ENCODE assay signal across 12 cellular contexts in the genomic region with DNA sequence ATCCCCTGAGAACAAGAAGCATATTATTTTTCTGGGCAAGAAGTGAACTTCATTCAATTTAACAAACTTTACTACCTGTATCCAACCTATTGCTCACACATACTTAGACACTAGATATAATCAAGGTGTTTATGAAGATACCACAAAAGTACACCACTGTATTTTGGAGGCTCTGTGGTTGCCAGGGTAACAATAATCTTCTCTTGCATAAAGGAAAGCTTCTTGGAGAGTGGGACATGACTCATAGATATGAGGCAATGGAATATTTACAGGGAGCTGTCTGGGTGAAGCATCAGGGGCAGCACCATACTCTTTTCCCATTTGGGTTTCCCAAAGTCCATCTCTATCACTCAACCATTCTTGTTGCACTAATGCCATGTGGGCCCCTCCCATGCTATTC.
DNase-seq lines count a peak whose midpoint lies in the region; ATAC-seq, FAIRE-seq and TF ChIP-seq lines count a peak whose summit lies in the region.
"Had no signal": no experiment of that assay in that cellular context is flagged by ENCODE, and none has a peak within 500 bp of the region (broad histone marks: within the 10 kb centered on the region; RNA-seq: fewer than 3 reads in every experiment).

No MANE protein-coding gene starts in this region.

- FAIRE-seq in HepG2 (lab: Jason Lieb, UNC): no peak

- H3K4me1 ChIP-seq in HepG2 (ENCODE audit: insufficient read depth, low read length) (peaks cover 32% of the 10 kb centered on the region), right lobe of liver (no peaks in the 10 kb centered on the region), foreskin keratinocyte (peaks cover 7% of the 10 kb centered on the region), tibial artery (no peaks in the 10 kb centered on the region)

- no peak for TF ChIP-seq POLR2A in HepG2 (IDR thresholded peaks at IDR 0.05; ENCODE audit: insufficient read depth in 1 of 2, low read depth in 2 of 2, low read length in 2 of 2)
- no peak for TF ChIP-seq POLR2A in right lobe of liver (IDR thresholded peaks at IDR 0.05)

- TF ChIP-seq CTCF in HepG2 (CRISPR knock-in tag; IDR thresholded peaks at IDR 0.05) (no peak), right lobe of liver (IDR thresholded peaks at IDR 0.05) (no peak), foreskin keratinocyte (conservative IDR thresholded peaks at IDR 0.05) (no peak), tibial artery (IDR thresholded peaks at IDR 0.05) (no peak)

- intact Hi-C loops in HepG2 (cut with micrococcal nuclease; ENCODE audit: unreplicated experiment): no loop called here
- intact Hi-C loops in right lobe of liver (cut with DNase I): loop anchor here in 1 of 2 donors (10.0 kb wide), 1 partner anchor 525 kb away; no protein-coding TSS in a partner anchor
- intact Hi-C loops in tibial artery (cut with DNase I; ENCODE audit: low total_unique reads): no loop called here

- POLR2A ChIA-PET in HepG2 (lab: Yijun Ruan, JAX): no interaction called here

- TF ChIP-seq EP300 in HepG2 (IDR thresholded peaks at IDR 0.05; ENCODE audit: low read depth in 2 of 2, low read length in 2 of 2) (no peak), HepG2 (CRISPR knock-in tag; IDR thresholded peaks at IDR 0.05; ENCODE audit: borderline replicate concordance) (no peak)

- TF ChIP-seq RAD21 in HepG2 (CRISPR knock-in tag; IDR thresholded peaks at IDR 0.05): no peak

- H4K20me1 ChIP-seq in HepG2 (ENCODE audit: insufficient read depth, low read length): no peaks in the 10 kb centered on the region

- H3K9ac ChIP-seq in HepG2 (ENCODE audit: insufficient read depth, low read depth, low read length): no peak overlapping the region
- H3K9ac ChIP-seq: KMS-11 had no signal

- no peak for ATAC-seq in HepG2
- ATAC-seq in right lobe of liver: no peak
- peak; percentile 90 for ATAC-seq in foreskin keratinocyte
- ATAC-seq in GM18502 (IDR thresholded peaks at IDR 0.05; ENCODE audit: poor library complexity, unreplicated experiment): no peak

- H3K27ac ChIP-seq in HepG2 (ENCODE audit: extremely low read length, insufficient read depth, low read length): no peak overlapping the region
- H3K27ac ChIP-seq in right lobe of liver: no peak overlapping the region
- H3K27ac ChIP-seq in foreskin keratinocyte: no peak overlapping the region
- no peak overlapping the region for H3K27ac ChIP-seq in tibial artery
- H3K27ac ChIP-seq: KMS-11 had no signal

- H2AFZ ChIP-seq in HepG2 (ENCODE audit: low read length): no peak overlapping the region

- in situ Hi-C loops in HepG2 (cut with HindIII; ENCODE audit: extremely low pct_ligation_motif_present, low pct_unique_long_range_greater_than_20kb): loop anchor here (25.0 kb wide), 1 partner anchor 362 kb away; no protein-coding TSS in a partner anchor

- CTCF ChIA-PET in HepG2 (lab: Yijun Ruan, JAX; ENCODE audit: low intra/inter-chr PET ratio, low total read pairs): no interaction called here

- H3K9me3 ChIP-seq in HepG2 (ENCODE audit: low read length) (no peaks in the 10 kb centered on the region), right lobe of liver (no peaks in the 10 kb centered on the region), tibial artery (no peaks in the 10 kb centered on the region)

- no peak overlapping the region for H3K4me2 ChIP-seq in HepG2 (ENCODE audit: low read depth, low read length)
- H3K4me2 ChIP-seq: KMS-11 had no signal

- H3K79me2 ChIP-seq in HepG2 (ENCODE audit: insufficient read depth, low read length): no peaks in the 10 kb centered on the region

- no peaks in the 10 kb centered on the region for H3K36me3 ChIP-seq in HepG2 (replicated peaks in 1 of 2; ENCODE audit: control insufficient read depth in 1 of 2, insufficient read depth in 2 of 2, low read length in 2 of 2)
- no peaks in the 10 kb centered on the region for H3K36me3 ChIP-seq in right lobe of liver
- H3K36me3 ChIP-seq in tibial artery: no peaks in the 10 kb centered on the region

- H3K27me3 ChIP-seq in HepG2 (ENCODE audit: control insufficient read depth in 1 of 2, insufficient read depth in 2 of 2, low read length in 2 of 2) (no peaks in the 10 kb centered on the region), right lobe of liver (no peaks in the 10 kb centered on the region), foreskin keratinocyte (no peaks in the 10 kb centered on the region), tibial artery (no peaks in the 10 kb centered on the region)

- no TSS peak for BruUV-seq in HepG2 (replicated peaks; lab: Mats Ljungman, UMichigan)

- DNase-seq in HepG2 (ENCODE audit: low spot score) (no peak), right lobe of liver (no peak), amniotic epithelial cell (ENCODE audit: low read depth) (peak; percentile 95), foreskin keratinocyte (peak; percentile 96 to 97), NCI-H2081 treated with DMSO at 0.1 percent for 48 hours (lab: John Stamatoyannopoulos, UW) (no peak), tibial artery (no peak)
- DNase-seq in activated CD4-positive, alpha-beta T cell treated with anti-CD3 and anti-CD28 coated beads for 48 hours: no peak
- DNase-seq: activated naive CD4-positive, alpha-beta T cell treated with anti-CD3 and anti-CD28 coated beads, Interleukin-2, amount 10 ng/mL, durations not matched to agents 7 days and 5 days; NCI-H2029 treated with DMSO at 0.1 percent for 48 hours; occipital lobe had no signal

- H3K4me3 ChIP-seq in HepG2 (replicated peaks in 1 of 3; ENCODE audit: insufficient read depth in 1 of 3, low read depth in 2 of 3, low read length in 3 of 3) (no peak overlapping the region), right lobe of liver (no peak overlapping the region), tibial artery (no peak overlapping the region)

TF ChIP-seq in HepG2, 621 proteins besides CTCF, POLR2A, EP300 and RAD21 (continues in another document):
- no peak for TF ChIP-seq HNRNPUL1 (IDR thresholded peaks at IDR 0.05; ENCODE audit: low read depth, low read length)
- no peak for TF ChIP-seq ELF4 (CRISPR knock-in tag; IDR thresholded peaks at IDR 0.05; ENCODE audit: borderline replicate concordance)
- TF ChIP-seq, protein P1, sequence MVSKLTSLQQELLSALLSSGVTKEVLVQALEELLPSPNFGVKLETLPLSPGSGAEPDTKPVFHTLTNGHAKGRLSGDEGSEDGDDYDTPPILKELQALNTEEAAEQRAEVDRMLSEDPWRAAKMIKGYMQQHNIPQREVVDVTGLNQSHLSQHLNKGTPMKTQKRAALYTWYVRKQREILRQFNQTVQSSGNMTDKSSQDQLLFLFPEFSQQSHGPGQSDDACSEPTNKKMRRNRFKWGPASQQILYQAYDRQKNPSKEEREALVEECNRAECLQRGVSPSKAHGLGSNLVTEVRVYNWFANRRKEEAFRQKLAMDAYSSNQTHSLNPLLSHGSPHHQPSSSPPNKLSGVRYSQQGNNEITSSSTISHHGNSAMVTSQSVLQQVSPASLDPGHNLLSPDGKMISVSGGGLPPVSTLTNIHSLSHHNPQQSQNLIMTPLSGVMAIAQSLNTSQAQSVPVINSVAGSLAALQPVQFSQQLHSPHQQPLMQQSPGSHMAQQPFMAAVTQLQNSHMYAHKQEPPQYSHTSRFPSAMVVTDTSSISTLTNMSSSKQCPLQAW (CRISPR knock-in tag; IDR thresholded peaks at IDR 0.05): no peak
- TF ChIP-seq NR2F6 (IDR thresholded peaks at IDR 0.05): no peak
- no peak for TF ChIP-seq NR2F6 (CRISPR knock-in tag; IDR thresholded peaks at IDR 0.05)
- peak; percentile 65 for TF ChIP-seq FOSL2 (CRISPR knock-in tag; IDR thresholded peaks at IDR 0.05)
- TF ChIP-seq HOXA3 (CRISPR knock-in tag; IDR thresholded peaks at IDR 0.05): no peak
- TF ChIP-seq RFX1 (IDR thresholded peaks at IDR 0.05): 0 out of 2 replicates have a peak, but pooled peaks have one; percentile 10
- no peak for TF ChIP-seq ZNF207 (IDR thresholded peaks at IDR 0.05; ENCODE audit: borderline replicate concordance)
- peak; percentile 25; the same call in 1 of the 2 replicates for TF ChIP-seq RFX3 (CRISPR knock-in tag; IDR thresholded peaks at IDR 0.05)
- TF ChIP-seq ZNF10 (CRISPR knock-in tag; IDR thresholded peaks at IDR 0.05; ENCODE audit: borderline replicate concordance, low read depth): no peak

Comparison
In these comparisons a context has a peak if more than half of its experiments do, and no peak if none do; other contexts are left out.
1. DNase-seq: peak in amniotic epithelial cell (single experiment) and foreskin keratinocyte (2 of 2); none in HepG2 (single experiment), right lobe of liver (0 of 3), activated CD4-positive, alpha-beta T cell treated with anti-CD3 and anti-CD28 coated beads for 48 hours (single experiment), NCI-H2081 treated with DMSO at 0.1 percent for 48 hours (single experiment) and tibial artery (0 of 2).